9 cellular contexts compared by ENCODE assay signal in the genomic region with DNA sequence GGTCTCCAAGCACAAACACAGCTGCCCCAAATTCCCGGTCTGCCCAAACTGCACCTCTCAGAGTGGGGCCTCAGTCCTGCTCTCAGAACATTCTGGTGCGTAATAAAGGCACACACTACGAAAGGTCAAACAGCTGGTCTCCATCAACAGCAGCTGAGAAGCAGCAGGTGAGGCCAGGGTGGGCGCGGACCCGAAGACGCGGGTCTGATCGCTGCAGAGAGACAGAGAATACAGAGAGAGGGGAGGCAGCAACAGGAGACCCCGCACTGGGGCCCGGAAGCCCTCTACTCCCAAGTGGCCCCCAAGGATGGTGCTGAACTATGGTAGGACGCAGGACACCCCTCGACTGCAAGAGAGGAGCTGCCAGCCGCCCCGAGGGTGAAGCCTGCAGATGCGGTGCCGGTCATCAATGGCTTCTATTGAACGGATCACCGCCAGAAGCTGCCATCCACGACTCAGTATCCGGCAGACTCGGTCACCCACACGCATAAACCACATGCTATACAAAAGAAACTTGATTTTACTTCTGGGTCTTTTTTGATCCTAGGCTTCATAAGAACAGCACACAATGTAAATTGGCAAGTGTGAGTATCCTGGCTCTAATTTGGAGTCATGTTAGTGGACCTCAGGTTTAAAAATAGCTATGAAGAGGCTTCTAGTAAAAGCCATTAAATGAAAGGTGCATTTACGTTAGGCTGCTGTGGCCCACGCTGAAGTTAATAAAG. TPM values are rescaled to one million over a fixed set of nuclear protein-coding genes. Genes with fewer than 3 reads are reported as not detected.
DNase-seq lines count a peak whose midpoint lies in the region; ATAC-seq, FAIRE-seq and TF ChIP-seq lines count a peak whose summit lies in the region.
"Had no signal": no experiment of that assay in that cellular context is flagged by ENCODE, and none has a peak within 500 bp of the region (broad histone marks: within the 10 kb centered on the region; RNA-seq: fewer than 3 reads in every experiment).

No MANE protein-coding gene starts in this region.

- intact Hi-C loops in CD14-positive monocyte (cut with micrococcal nuclease), result loop anchor here in 1 of 2 donors (5.0 kb wide), 1 partner anchor 34 kb away; a partner anchor contains a TSS
- intact Hi-C loops in activated T-helper 2 cell treated with anti-CD3 and anti-CD28 coated beads, Interferon-gamma antibody, Interleukin-2, Interleukin-4, amounts not matched to agents 10 μg/mL and 5 μg/mL and 100 μg/mL, durations not matched to agents 14 hours and 24 hours and 36 hours (cut with micrococcal nuclease), result loop anchor here (2.0 kb wide), 4 partner anchors 15 to 29 kb away; no protein-coding TSS in a partner anchor

- no peak for FAIRE-seq in urothelium cell line (lab: Jason Lieb, UNC)
- no peak for FAIRE-seq in HTR-8/SVneo (lab: Jason Lieb, UNC)

- TF ChIP-seq CTCF in CD14-positive monocyte (IDR thresholded peaks at IDR 0.05), result no peak

- DNase-seq in CD14-positive monocyte (ENCODE audit: low spot score) (no peak), naive B cell (no peak), urothelium cell line (ENCODE audit: low spot score) (no peak), HTR-8/SVneo (ENCODE audit: insufficient read length, low spot score) (no peak), NCI-H1105 (lab: John Stamatoyannopoulos, UW) (no peak), NCI-H748 treated with DMSO at 0.1 percent for 48 hours (lab: John Stamatoyannopoulos, UW) (no peak)
- no peak for DNase-seq in activated T-helper 2 cell treated with anti-CD3 and anti-CD28 coated beads, Interferon-gamma antibody, Interleukin-2, Interleukin-4, amounts not matched to agents 10 μg/mL and 5 μg/mL and 100 μg/mL, durations not matched to agents 14 hours and 24 hours and 36 hours (ENCODE audit: low spot score)
- DNase-seq: NCI-H2029 had no signal

- ATAC-seq in GM21717 (IDR thresholded peaks at IDR 0.05; ENCODE audit: unreplicated experiment) (peak; percentile 15), naive B cell (ENCODE audit: low read depth in 2 of 2) (peak; percentile 29 to 35)

- H3K27ac Mint-ChIP-seq in CD14-positive monocyte (peak overlapping the region; percentile 87 to 96 (median 93)), naive B cell (peak overlapping the region; percentile 73 to 90 (median 82))
- peak overlapping the region; percentile 82 for H3K27ac Mint-ChIP-seq in activated T-helper 2 cell treated with anti-CD3 and anti-CD28 coated beads, Interferon-gamma antibody, Interleukin-2, Interleukin-4, amounts not matched to agents 10 μg/mL and 5 μg/mL and 100 μg/mL, durations not matched to agents 14 hours and 24 hours and 36 hours

- H3K4me1 Mint-ChIP-seq in CD14-positive monocyte (peaks cover 69% of the 10 kb centered on the region), naive B cell (peaks cover 55 to 95% (median 92%) of the 10 kb centered on the region in 3 donors)
- peaks cover 77% of the 10 kb centered on the region for H3K4me1 Mint-ChIP-seq in activated T-helper 2 cell treated with anti-CD3 and anti-CD28 coated beads, Interferon-gamma antibody, Interleukin-2, Interleukin-4, amounts not matched to agents 10 μg/mL and 5 μg/mL and 100 μg/mL, durations not matched to agents 14 hours and 24 hours and 36 hours (ENCODE audit: low read depth)

- H3K36me3 Mint-ChIP-seq in CD14-positive monocyte (peaks cover 24 to 37% of the 10 kb centered on the region in 2 donors), naive B cell (no peaks in the 10 kb centered on the region)
- H3K36me3 Mint-ChIP-seq in activated T-helper 2 cell treated with anti-CD3 and anti-CD28 coated beads, Interferon-gamma antibody, Interleukin-2, Interleukin-4, amounts not matched to agents 10 μg/mL and 5 μg/mL and 100 μg/mL, durations not matched to agents 14 hours and 24 hours and 36 hours (ENCODE audit: low read depth), result peaks cover 26% of the 10 kb centered on the region

- H3K27me3 Mint-ChIP-seq in CD14-positive monocyte (ENCODE audit: low read depth in 3 of 3), result peaks cover 0 to 1% (median 1%) of the 10 kb centered on the region in 3 donors
- H3K27me3 Mint-ChIP-seq in activated T-helper 2 cell treated with anti-CD3 and anti-CD28 coated beads, Interferon-gamma antibody, Interleukin-2, Interleukin-4, amounts not matched to agents 10 μg/mL and 5 μg/mL and 100 μg/mL, durations not matched to agents 14 hours and 24 hours and 36 hours (ENCODE audit: low read depth), result no peaks in the 10 kb centered on the region
- H3K27me3 Mint-ChIP-seq in naive B cell, result no peaks in the 10 kb centered on the region

- peak overlapping the region; percentile 93 to 99 for H3K4me3 Mint-ChIP-seq in CD14-positive monocyte
- H3K4me3 Mint-ChIP-seq in activated T-helper 2 cell treated with anti-CD3 and anti-CD28 coated beads, Interferon-gamma antibody, Interleukin-2, Interleukin-4, amounts not matched to agents 10 μg/mL and 5 μg/mL and 100 μg/mL, durations not matched to agents 14 hours and 24 hours and 36 hours (ENCODE audit: low read depth), result peak overlapping the region; percentile 68
- H3K4me3 Mint-ChIP-seq in naive B cell, result peak overlapping the region; percentile 73 to 90 (median 83)

- H3K9me3 Mint-ChIP-seq in CD14-positive monocyte, result no peaks in the 10 kb centered on the region
- no peaks in the 10 kb centered on the region for H3K9me3 Mint-ChIP-seq in activated T-helper 2 cell treated with anti-CD3 and anti-CD28 coated beads, Interferon-gamma antibody, Interleukin-2, Interleukin-4, amounts not matched to agents 10 μg/mL and 5 μg/mL and 100 μg/mL, durations not matched to agents 14 hours and 24 hours and 36 hours
- no peaks in the 10 kb centered on the region for H3K9me3 Mint-ChIP-seq in naive B cell

RNA-seq across cellular contexts. Expression of a gene that starts 33.4 kb away (rescaled TPM):
- polyA plus RNA-seq in CD14-positive monocyte (10 to 100 TPM; 14.2 to 28.9 TPM), naive B cell (ENCODE audit: low read depth in 6 of 6) (10 to 100 TPM; 30.2 to 63.1 (median 37.2) TPM)
- total RNA-seq in activated T-helper 2 cell treated with anti-CD3 and anti-CD28 coated beads, Interferon-gamma antibody, Interleukin-2, Interleukin-4, amounts not matched to agents 10 μg/mL and 5 μg/mL and 100 μg/mL, durations not matched to agents 14 hours and 24 hours and 36 hours, result 119 and 127 TPM in 2 replicates
